Comparison of ENCODE assay signal across 1 cellular context in the genomic region with DNA sequence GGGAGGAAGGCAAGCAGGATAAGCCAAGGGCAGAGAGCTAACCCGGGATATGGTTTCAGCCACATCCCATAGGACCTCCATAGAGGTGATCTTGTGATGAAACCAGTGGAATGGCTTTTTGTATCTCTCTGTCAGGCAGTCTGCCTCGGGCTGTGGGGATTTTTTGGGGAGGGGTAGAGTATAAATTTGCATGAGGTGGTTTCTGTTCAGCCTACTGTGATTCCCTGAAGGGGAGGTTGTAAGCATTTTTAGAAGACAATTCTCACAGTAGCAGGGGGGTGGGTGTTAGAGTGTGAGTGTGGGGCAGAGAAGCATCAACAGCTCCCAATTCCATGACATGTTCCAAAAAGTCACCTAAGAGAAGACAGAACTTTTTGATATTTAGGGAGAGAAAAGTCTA.
TF ChIP-seq lines count a peak whose summit lies in the region.

No MANE protein-coding gene starts in this region.

TF ChIP-seq in HepG2, 621 proteins besides CTCF, POLR2A, EP300 and RAD21:
- no peak for TF ChIP-seq ZFP41 (CRISPR knock-in tag; IDR thresholded peaks at IDR 0.05; ENCODE audit: borderline replicate concordance)
- no peak for TF ChIP-seq ZNF556 (CRISPR knock-in tag; IDR thresholded peaks at IDR 0.05; ENCODE audit: borderline replicate concordance)
- no peak for TF ChIP-seq CHD4 (IDR thresholded peaks at IDR 0.05; ENCODE audit: borderline replicate concordance, low read length)
- no peak for TF ChIP-seq MAFK (conservative IDR thresholded peaks at IDR 0.05 in 1 of 2, IDR thresholded peaks at IDR 0.05 in 1 of 2; ENCODE audit: low read length in 2 of 2)
TF ChIP-seq in HepG2: peak in this region for 0.
